21 cellular contexts compared by ENCODE assay signal in genomic region chr11:114319716-114320328, GRCh38. TPM values are rescaled to one million over a fixed set of nuclear protein-coding genes. Genes with fewer than 3 reads are reported as not detected.
DNase-seq lines count a peak whose midpoint lies in the region; ATAC-seq and TF ChIP-seq lines count a peak whose summit lies in the region.
"Had no signal": no experiment of that assay in that cellular context is flagged by ENCODE, and none has a peak within 500 bp of the region (broad histone marks: within the 10 kb centered on the region; RNA-seq: fewer than 3 reads in every experiment).

No MANE protein-coding gene starts in this region.

- H3K36me3 ChIP-seq in mammary epithelial cell (ENCODE audit: insufficient read depth, low read length) (peaks cover 2% of the 10 kb centered on the region), mesenchymal stem cell (ENCODE audit: control insufficient read depth in 1 of 2, insufficient read depth in 2 of 2, low read depth in 1 of 2, low read length in 2 of 2) (peaks cover 11 to 25% of the 10 kb centered on the region in 2 experiments), upper lobe of right lung (peaks cover 3% of the 10 kb centered on the region)
- H3K36me3 ChIP-seq: cardiac muscle cell, WERI-Rb-1 had no signal

- no peak overlapping the region for H3K23ac ChIP-seq in mesenchymal stem cell (ENCODE audit: low read length in 2 of 2)

- H3K9ac ChIP-seq in mammary epithelial cell (ENCODE audit: insufficient read depth, low read length) (no peak overlapping the region), mesenchymal stem cell (ENCODE audit: low read length) (peak overlapping the region; percentile 76)

- H3K27me3 Mint-ChIP-seq in activated naive CD4-positive, alpha-beta T cell treated with anti-CD3 and anti-CD28 coated beads, Interleukin-2, amount 50 U/mL, for 24 hours = no peaks in the 10 kb centered on the region
- H3K27me3 Mint-ChIP-seq in activated T-helper 1 cell treated with anti-CD3 and anti-CD28 coated beads, Interleukin-12 subunit alpha, Interleukin-12 subunit beta, Interleukin-2, Interleukin-4 antibody, amounts not matched to agents 30 ng/mL and 10 ng/mL and 1 ng/mL, durations not matched to agents 14 hours and 24 hours and 36 hours (ENCODE audit: insufficient read depth) = peaks cover 3% of the 10 kb centered on the region

- H3K14ac ChIP-seq in mesenchymal stem cell (ENCODE audit: low read length in 2 of 2) = no peak overlapping the region

- no peak overlapping the region for H2BK5ac ChIP-seq in mesenchymal stem cell (ENCODE audit: low read depth, low read length, poor library complexity, severe bottlenecking)

- no peak overlapping the region for H2BK15ac ChIP-seq in mesenchymal stem cell (ENCODE audit: low read depth, poor library complexity, severe bottlenecking)

- no peak overlapping the region for H2AK5ac ChIP-seq in mesenchymal stem cell (ENCODE audit: low read length, severe bottlenecking)

- intact Hi-C loops in mammary epithelial cell (cut with micrococcal nuclease) = no loop called here
- intact Hi-C loops in upper lobe of right lung (cut with DNase I) = no loop called here
- intact Hi-C loops in activated T-helper 1 cell treated with anti-CD3 and anti-CD28 coated beads, Interleukin-12 subunit alpha, Interleukin-12 subunit beta, Interleukin-2, Interleukin-4 antibody, amounts not matched to agents 30 ng/mL and 10 ng/mL and 1 ng/mL, durations not matched to agents 14 hours and 24 hours and 36 hours (cut with micrococcal nuclease) = no loop called here

- H3K27ac ChIP-seq in mammary epithelial cell (ENCODE audit: insufficient read depth, low read depth, low read length) = no peak overlapping the region
- H3K27ac ChIP-seq in mesenchymal stem cell (ENCODE audit: low read length, poor library complexity, severe bottlenecking) = no peak overlapping the region
- peak overlapping the region; percentile 3 for H3K27ac ChIP-seq in upper lobe of right lung
- H3K27ac ChIP-seq: cardiac muscle cell, WERI-Rb-1 had no signal

- H4K91ac ChIP-seq in mesenchymal stem cell (ENCODE audit: low read length) = no peak overlapping the region

- H3K4me3 ChIP-seq in mammary epithelial cell (replicated peaks in 1 of 3; ENCODE audit: insufficient read depth in 1 of 3, low read depth in 2 of 3, low read length in 3 of 3) (no peak overlapping the region), mesenchymal stem cell (ENCODE audit: insufficient read depth in 1 of 2, low read depth in 1 of 2, low read length in 2 of 2) (no peak overlapping the region), upper lobe of right lung (no peak overlapping the region)
- H3K4me3 ChIP-seq: cardiac muscle cell had no signal

- TF ChIP-seq CTCF in mammary epithelial cell (conservative IDR thresholded peaks at IDR 0.05 in 1 of 2, IDR thresholded peaks at IDR 0.05 in 1 of 2; ENCODE audit: extremely low read depth in 1 of 2, insufficient read depth in 1 of 2, low read depth in 1 of 2, low read length in 2 of 2) = no peak
- no peak for TF ChIP-seq CTCF in upper lobe of right lung (IDR thresholded peaks at IDR 0.05)

- no peak overlapping the region for H2BK120ac ChIP-seq in mesenchymal stem cell (ENCODE audit: low read depth, low read length)

- H3K4me1 ChIP-seq in mammary epithelial cell (ENCODE audit: insufficient read depth, low read length) (no peaks in the 10 kb centered on the region), mesenchymal stem cell (ENCODE audit: control insufficient read depth, insufficient read depth, low read depth, low read length) (peaks cover 2% of the 10 kb centered on the region), upper lobe of right lung (peaks cover 59% of the 10 kb centered on the region)

- 25% methylated on average over 5 of the region's 5 CpGs for WGBS in mammary epithelial cell (ENCODE audit: low coverage, missing lambda C conversion rate)
- WGBS in mesenchymal stem cell = 66% methylated on average over 5 of the region's 5 CpGs

- no peak for DNase-seq in activated naive CD4-positive, alpha-beta T cell treated with anti-CD3 and anti-CD28 coated beads, Interleukin-2, amount 50 U/mL, for 16 hours
- DNase-seq in mammary epithelial cell (no peak), mesenchymal stem cell (no peak), upper lobe of right lung (no peak), NCI-H2196 (lab: John Stamatoyannopoulos, UW; ENCODE audit: unreplicated experiment) (no peak)
- DNase-seq in activated T-helper 1 cell treated with anti-CD3 and anti-CD28 coated beads, Interleukin-12 subunit alpha, Interleukin-12 subunit beta, Interleukin-2, Interleukin-4 antibody, amounts not matched to agents 30 ng/mL and 10 ng/mL and 1 ng/mL, durations not matched to agents 14 hours and 24 hours and 36 hours (ENCODE audit: low spot score) = no peak
- DNase-seq: activated gamma-delta T cell treated with Interleukin-2 at 50 U/mL for 16 hours; effector CD8-positive, alpha-beta T cell; GDM1; H7; Karpas-422; NCI-H1417; NCI-H345; retina; RPMI8226; stimulated activated CD4-positive, alpha-beta T cell treated with anti-CD3 and anti-CD28 coated beads, Interleukin-1b, Interleukin-23, amount 100 ng/mL, for 48 hours; WERI-Rb-1 had no signal

- ATAC-seq in upper lobe of right lung (peak; percentile 3), HG02763 (IDR thresholded peaks at IDR 0.05; ENCODE audit: unreplicated experiment) (no peak)

- no TSS peak for BruUV-seq in mammary epithelial cell (replicated peaks; lab: Mats Ljungman, UMichigan)

- H3K4me2 ChIP-seq in mammary epithelial cell (ENCODE audit: insufficient read depth, low read depth, low read length) (no peak overlapping the region), mesenchymal stem cell (ENCODE audit: low read length, poor library complexity, severe bottlenecking) (peak overlapping the region; percentile 14)

- CTCF ChIA-PET in mammary epithelial cell (lab: Charles Lee; ENCODE audit: low non-redundant PET) = no interaction called here

- no peaks in the 10 kb centered on the region for H3K36me3 Mint-ChIP-seq in activated naive CD4-positive, alpha-beta T cell treated with anti-CD3 and anti-CD28 coated beads, Interleukin-2, amount 50 U/mL, for 24 hours
- no peaks in the 10 kb centered on the region for H3K36me3 Mint-ChIP-seq in activated T-helper 1 cell treated with anti-CD3 and anti-CD28 coated beads, Interleukin-12 subunit alpha, Interleukin-12 subunit beta, Interleukin-2, Interleukin-4 antibody, amounts not matched to agents 30 ng/mL and 10 ng/mL and 1 ng/mL, durations not matched to agents 14 hours and 24 hours and 36 hours (ENCODE audit: low read depth)

- H3K27ac Mint-ChIP-seq in activated naive CD4-positive, alpha-beta T cell treated with anti-CD3 and anti-CD28 coated beads, Interleukin-2, amount 50 U/mL, for 24 hours = peak overlapping the region; percentile 82
- H3K27ac Mint-ChIP-seq in activated T-helper 1 cell treated with anti-CD3 and anti-CD28 coated beads, Interleukin-12 subunit alpha, Interleukin-12 subunit beta, Interleukin-2, Interleukin-4 antibody, amounts not matched to agents 30 ng/mL and 10 ng/mL and 1 ng/mL, durations not matched to agents 14 hours and 24 hours and 36 hours = no peak overlapping the region

- H3K9me3 ChIP-seq in mammary epithelial cell (replicated peaks; ENCODE audit: insufficient read depth, low read length) = no peaks in the 10 kb centered on the region
- H3K9me3 ChIP-seq in mesenchymal stem cell (ENCODE audit: control insufficient read depth, low read length) = no peaks in the 10 kb centered on the region
- H3K9me3 ChIP-seq in upper lobe of right lung = no peaks in the 10 kb centered on the region

- no peak overlapping the region for H2BK12ac ChIP-seq in mesenchymal stem cell (ENCODE audit: low read length in 2 of 2)

- H3K9me3 Mint-ChIP-seq in activated naive CD4-positive, alpha-beta T cell treated with anti-CD3 and anti-CD28 coated beads, Interleukin-2, amount 50 U/mL, for 24 hours = no peaks in the 10 kb centered on the region
- H3K9me3 Mint-ChIP-seq in activated T-helper 1 cell treated with anti-CD3 and anti-CD28 coated beads, Interleukin-12 subunit alpha, Interleukin-12 subunit beta, Interleukin-2, Interleukin-4 antibody, amounts not matched to agents 30 ng/mL and 10 ng/mL and 1 ng/mL, durations not matched to agents 14 hours and 24 hours and 36 hours = no peaks in the 10 kb centered on the region
- H3K9me3 Mint-ChIP-seq: nephron had no signal

- no peaks in the 10 kb centered on the region for H3K27me3 ChIP-seq in mammary epithelial cell (ENCODE audit: insufficient read depth, low read length)
- H3K27me3 ChIP-seq in mesenchymal stem cell (ENCODE audit: control insufficient read depth in 1 of 2, insufficient read depth in 1 of 2, low read length in 2 of 2) = no peaks in the 10 kb centered on the region
- no peaks in the 10 kb centered on the region for H3K27me3 ChIP-seq in upper lobe of right lung
- H3K27me3 ChIP-seq: cardiac muscle cell had no signal

- peak overlapping the region; percentile 48 for H4K8ac ChIP-seq in mesenchymal stem cell (ENCODE audit: low read length)

- in situ Hi-C loops in mammary epithelial cell (cut with MboI; ENCODE audit: low sequenced_read_pairs in 2 of 2) = no loop called here

- peaks cover 59% of the 10 kb centered on the region for H3K4me1 Mint-ChIP-seq in activated naive CD4-positive, alpha-beta T cell treated with anti-CD3 and anti-CD28 coated beads, Interleukin-2, amount 50 U/mL, for 24 hours
- peaks cover 46% of the 10 kb centered on the region for H3K4me1 Mint-ChIP-seq in activated T-helper 1 cell treated with anti-CD3 and anti-CD28 coated beads, Interleukin-12 subunit alpha, Interleukin-12 subunit beta, Interleukin-2, Interleukin-4 antibody, amounts not matched to agents 30 ng/mL and 10 ng/mL and 1 ng/mL, durations not matched to agents 14 hours and 24 hours and 36 hours (ENCODE audit: low read depth)
- H3K4me1 Mint-ChIP-seq: nephron had no signal

- H2AFZ ChIP-seq in mammary epithelial cell (ENCODE audit: low read depth, low read length) (peak overlapping the region; percentile 68), mesenchymal stem cell (ENCODE audit: low read depth, low read length) (no peak overlapping the region)

- H3K4me3 Mint-ChIP-seq in activated naive CD4-positive, alpha-beta T cell treated with anti-CD3 and anti-CD28 coated beads, Interleukin-2, amount 50 U/mL, for 24 hours = peak overlapping the region; percentile 53
- H3K4me3 Mint-ChIP-seq in activated T-helper 1 cell treated with anti-CD3 and anti-CD28 coated beads, Interleukin-12 subunit alpha, Interleukin-12 subunit beta, Interleukin-2, Interleukin-4 antibody, amounts not matched to agents 30 ng/mL and 10 ng/mL and 1 ng/mL, durations not matched to agents 14 hours and 24 hours and 36 hours = no peak overlapping the region
- H3K4me3 Mint-ChIP-seq: nephron had no signal

- peaks cover 3% of the 10 kb centered on the region for H3K79me1 ChIP-seq in mesenchymal stem cell (replicated peaks; ENCODE audit: low read length, poor library complexity, severe bottlenecking)

- no peaks in the 10 kb centered on the region for H4K20me1 ChIP-seq in mammary epithelial cell (ENCODE audit: insufficient read depth, low read length)

- no peaks in the 10 kb centered on the region for H3K79me2 ChIP-seq in mammary epithelial cell (ENCODE audit: insufficient read depth, low read length)

- dilution Hi-C loops in mammary epithelial cell (cut with HindIII; ENCODE audit: low sequenced_read_pairs) = no loop called here

- no peak overlapping the region for H3K18ac ChIP-seq in mesenchymal stem cell (ENCODE audit: low read depth in 1 of 2, low read length in 2 of 2)

- no peak overlapping the region for H3K4ac ChIP-seq in mesenchymal stem cell (ENCODE audit: low read depth in 1 of 2, low read length in 2 of 2)

RNA-seq across cellular contexts. Expression of gene NNMT, which starts 23.6 kb away (rescaled TPM):
- total RNA-seq in mammary epithelial cell (100 to 1,000 TPM; 131 to 605 TPM), upper lobe of right lung (349 TPM)
- polyA plus RNA-seq in mammary epithelial cell = 130 TPM
- polyA minus RNA-seq in mammary epithelial cell = 88.0 TPM
- 700 TPM for polyA plus RNA-seq in mesenchymal stem cell (2013, experiment 1 of 2)
- polyA plus RNA-seq in mesenchymal stem cell (2013, experiment 2 of 2) = 645 TPM
- total RNA-seq in activated T-helper 1 cell treated with anti-CD3 and anti-CD28 coated beads, Interleukin-12 subunit alpha, Interleukin-12 subunit beta, Interleukin-2, Interleukin-4 antibody, amounts not matched to agents 30 ng/mL and 10 ng/mL and 1 ng/mL, durations not matched to agents 14 hours and 24 hours and 36 hours = not detected in 2 replicates
- total RNA-seq: cardiac muscle cell, H7 had no signal

Comparison
In these comparisons a context has a peak if more than half of its experiments do, and no peak if none do; other contexts are left out.
1. RNA of gene NNMT, which starts 23.6 kb away (total RNA-seq): 131 to 605 TPM in mammary epithelial cell and 349 TPM in upper lobe of right lung (single experiment); not detected in activated T-helper 1 cell treated with anti-CD3 and anti-CD28 coated beads, Interleukin-12 subunit alpha, Interleukin-12 subunit beta, Interleukin-2, Interleukin-4 antibody, amounts not matched to agents 30 ng/mL and 10 ng/mL and 1 ng/mL, durations not matched to agents 14 hours and 24 hours and 36 hours; every median in the first group is over 100 times any median in the second.